35 cellular contexts compared by ENCODE assay signal in the genomic region with DNA sequence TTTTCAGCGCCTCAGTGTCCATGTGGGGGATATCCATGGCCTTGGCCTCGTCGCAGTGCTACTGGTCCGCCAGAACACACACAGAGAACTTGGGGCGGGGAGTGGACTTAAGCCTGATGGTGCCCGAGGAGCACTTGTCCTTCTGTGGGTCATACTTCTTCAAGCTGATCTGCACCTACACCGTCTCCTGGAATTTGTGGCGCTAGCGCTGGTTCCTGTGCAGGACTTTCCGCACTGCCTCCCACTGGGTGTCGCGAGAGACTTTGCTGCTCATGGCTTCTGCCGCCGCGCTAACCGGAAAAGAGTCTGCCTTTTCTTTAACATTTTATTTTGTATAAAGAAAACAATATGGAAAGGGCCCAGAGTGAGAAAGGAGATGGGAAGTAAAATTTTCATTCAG.
"Had no signal": no experiment of that assay in that cellular context is flagged by ENCODE, and none has a peak within 500 bp of the region (broad histone marks: within the 10 kb centered on the region; RNA-seq: fewer than 3 reads in every experiment).

No MANE protein-coding gene starts in this region.

- H3K4me2 ChIP-seq: KMS-11 had no signal

- H3K27me3 ChIP-seq: MG63 had no signal

- H3K36me3 ChIP-seq: MG63 had no signal

- DNase-seq: Karpas-422, Kasumi-1, KG1, MG63, MM.1S, MV-4-11, NCI-H1048, NCI-H1092, NCI-H1092 treated with DMSO at 0.1 percent for 48 hours, NCI-H1105, NCI-H1105 treated with DMSO at 0.1 percent for 48 hours, NCI-H1417, NCI-H1417 treated with DMSO at 0.1 percent for 48 hours, NCI-H1436, NCI-H1436 treated with DMSO at 0.1 percent for 48 hours, NCI-H146, NCI-H1694, NCI-H1694 treated with DMSO at 0.1 percent for 48 hours, NCI-H187, NCI-H187 treated with DMSO at 0.1 percent for 48 hours, NCI-H1930, NCI-H2029, NCI-H2029 treated with DMSO at 0.1 percent for 48 hours, NCI-H2081, NCI-H2081 treated with DMSO at 0.1 percent for 48 hours, NCI-H2107, NCI-H2171, NCI-H2171 treated with DMSO at 0.1 percent for 48 hours, NCI-H2227 treated with DMSO at 0.1 percent for 48 hours, NCI-H226, NCI-H345, NCI-H446, NCI-H446 treated with DMSO at 0.1 percent for 48 hours, NCI-H510A had no signal

- H3K4me3 ChIP-seq: MG63 had no signal

- H3K9ac ChIP-seq: KMS-11 had no signal

- H3K9me3 ChIP-seq: MG63 had no signal

- H3K27ac ChIP-seq: KMS-11 had no signal
